In the genomic region with DNA sequence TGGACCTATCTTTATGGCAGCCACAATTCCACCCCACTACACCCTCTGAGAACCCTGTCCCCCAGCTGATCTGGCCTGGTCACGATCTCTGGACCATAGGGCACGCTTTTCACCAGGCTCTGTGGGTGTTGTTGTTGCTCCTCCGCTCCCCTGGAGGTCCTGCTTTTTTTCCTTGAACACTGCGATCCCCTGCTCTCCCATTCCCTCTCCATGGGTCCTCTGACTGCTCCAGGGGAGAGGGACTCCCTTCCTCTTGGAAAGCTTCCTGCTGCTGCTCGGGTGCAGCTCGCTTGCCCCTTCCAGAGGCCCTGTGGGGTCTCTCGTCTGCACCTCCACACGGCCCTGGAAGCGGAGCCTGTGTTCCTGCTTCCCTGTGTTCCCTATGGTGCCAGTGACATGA, we compare ENCODE assay signal across 1 cellular context.
TF ChIP-seq lines count a peak whose summit lies in the region.

No MANE protein-coding gene starts in this region.

TF ChIP-seq in WTC11, 78 proteins besides CTCF, POLR2A, EP300 and RAD21 (continued from another document):
- TF ChIP-seq, protein P1, sequence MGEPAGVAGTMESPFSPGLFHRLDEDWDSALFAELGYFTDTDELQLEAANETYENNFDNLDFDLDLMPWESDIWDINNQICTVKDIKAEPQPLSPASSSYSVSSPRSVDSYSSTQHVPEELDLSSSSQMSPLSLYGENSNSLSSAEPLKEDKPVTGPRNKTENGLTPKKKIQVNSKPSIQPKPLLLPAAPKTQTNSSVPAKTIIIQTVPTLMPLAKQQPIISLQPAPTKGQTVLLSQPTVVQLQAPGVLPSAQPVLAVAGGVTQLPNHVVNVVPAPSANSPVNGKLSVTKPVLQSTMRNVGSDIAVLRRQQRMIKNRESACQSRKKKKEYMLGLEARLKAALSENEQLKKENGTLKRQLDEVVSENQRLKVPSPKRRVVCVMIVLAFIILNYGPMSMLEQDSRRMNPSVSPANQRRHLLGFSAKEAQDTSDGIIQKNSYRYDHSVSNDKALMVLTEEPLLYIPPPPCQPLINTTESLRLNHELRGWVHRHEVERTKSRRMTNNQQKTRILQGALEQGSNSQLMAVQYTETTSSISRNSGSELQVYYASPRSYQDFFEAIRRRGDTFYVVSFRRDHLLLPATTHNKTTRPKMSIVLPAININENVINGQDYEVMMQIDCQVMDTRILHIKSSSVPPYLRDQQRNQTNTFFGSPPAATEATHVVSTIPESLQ (CRISPR knock-in tag; IDR thresholded peaks at IDR 0.05), result no peak
- TF ChIP-seq KAT7 (CRISPR knock-in tag; IDR thresholded peaks at IDR 0.05; ENCODE audit: borderline replicate concordance), result no peak
